Comparison of ENCODE assay signal across 8 cellular contexts in genomic region chr6:35601331-35602132, GRCh38.
DNase-seq lines count a peak whose midpoint lies in the region; ATAC-seq lines count a peak whose summit lies in the region.

No MANE protein-coding gene starts in this region.

- ATAC-seq in GM19035 (IDR thresholded peaks at IDR 0.05; ENCODE audit: unreplicated experiment) = no peak
- no peak for ATAC-seq in HG02938 (IDR thresholded peaks at IDR 0.05; ENCODE audit: unreplicated experiment)

- no peaks in the 10 kb centered on the region for H3K27me3 ChIP-seq in skeletal muscle satellite cell (ENCODE audit: control insufficient read depth, insufficient read depth, low read length)

- H3K4me3 ChIP-seq in SK-N-MC = peak overlapping the region; percentile 73
- H3K4me3 ChIP-seq in skeletal muscle satellite cell (ENCODE audit: low read length) = peak overlapping the region; percentile 33

- peak overlapping the region; percentile 76 for H3K4me2 ChIP-seq in skeletal muscle satellite cell (ENCODE audit: low read length)

- H3K9me3 ChIP-seq in SK-N-MC (ENCODE audit: low read depth, low read length) = no peaks in the 10 kb centered on the region
- no peaks in the 10 kb centered on the region for H3K9me3 ChIP-seq in skeletal muscle satellite cell (replicated peaks; ENCODE audit: low read length)

- H3K27ac ChIP-seq in SK-N-MC = peak overlapping the region; percentile 78

- H3K36me3 ChIP-seq in SK-N-MC (ENCODE audit: insufficient read depth, low read length) (no peaks in the 10 kb centered on the region), skeletal muscle satellite cell (ENCODE audit: insufficient read depth, low read length) (peaks cover 24% of the 10 kb centered on the region)

- H3K9ac ChIP-seq in SK-N-MC (ENCODE audit: insufficient read length) (peak overlapping the region; percentile 14), skeletal muscle satellite cell (ENCODE audit: low read depth, low read length) (peak overlapping the region; percentile 84)

- peaks cover 82% of the 10 kb centered on the region for H3K4me1 ChIP-seq in skeletal muscle satellite cell (ENCODE audit: control insufficient read depth, insufficient read depth, low read length)

- DNase-seq in HCEC 1CT (peak; percentile 93), SK-N-MC (ENCODE audit: low read depth, low spot score) (peak; percentile 81), astrocyte of the hippocampus (ENCODE audit: low read depth, low spot score) (peak; percentile 83), iPS DF 19.7 (ENCODE audit: low read depth, low spot score) (peak; percentile 12), GM19240 (ENCODE audit: insufficient read length, low spot score) (no peak)
